ENCODE assay signal across 11 cellular contexts in genomic region chr11:128481135-128481534, GRCh38.
DNase-seq lines count a peak whose midpoint lies in the region; ATAC-seq and TF ChIP-seq lines count a peak whose summit lies in the region.
"Had no signal": no experiment of that assay in that cellular context is flagged by ENCODE, and none has a peak within 500 bp of the region (broad histone marks: within the 10 kb centered on the region; RNA-seq: fewer than 3 reads in every experiment).

No MANE protein-coding gene starts in this region.

- no peaks in the 10 kb centered on the region for H3K27me3 ChIP-seq in colonic mucosa

- no peak for ATAC-seq in GM19023 (IDR thresholded peaks at IDR 0.05; ENCODE audit: unreplicated experiment)
- no peak for ATAC-seq in GM18870 (IDR thresholded peaks at IDR 0.05; ENCODE audit: unreplicated experiment)

- H3K4me1 ChIP-seq in colonic mucosa: peaks cover 2% of the 10 kb centered on the region

- H3K9me3 ChIP-seq in colonic mucosa: no peaks in the 10 kb centered on the region

- intact Hi-C loops in colonic mucosa (cut with DNase I): loop anchor here (10.0 kb wide), 1 partner anchor 144 kb away; no protein-coding TSS in a partner anchor

- TF ChIP-seq CTCF in AG09309 (IDR thresholded peaks at IDR 0.05; ENCODE audit: control insufficient read depth, insufficient read depth, low read depth, low read length, missing control alignments): no peak
- no peak for TF ChIP-seq CTCF in colonic mucosa (IDR thresholded peaks at IDR 0.05)

- H3K9ac ChIP-seq in colonic mucosa (ENCODE audit: low read depth in 2 of 2, low read length in 2 of 2): no peak overlapping the region

- H3K4me3 ChIP-seq in AG09309 (ENCODE audit: control insufficient read depth, low read depth, low read length) (no peak overlapping the region), colonic mucosa (no peak overlapping the region)

- DNase-seq in AG09309 (ENCODE audit: low read depth) (peak; percentile 92), LHCN-M2 (ENCODE audit: low read depth) (peak; percentile 95), colonic mucosa (no peak), myocyte (ENCODE audit: low read depth) (peak; percentile 85), Kasumi-1 (lab: John Stamatoyannopoulos, UW) (no peak)
- DNase-seq in stimulated activated CD4-positive, alpha-beta T cell treated with anti-CD3 and anti-CD28 coated beads, Interleukin-2, amount 100 ng/mL, for 48 hours: no peak
- DNase-seq: activated CD4-positive, alpha-beta T cell treated with anti-CD3 and anti-CD28 coated beads, Interleukin-2, amount 50 U/mL, for 1 hour; NCI-H1694 treated with DMSO at 0.1 percent for 48 hours; stimulated activated CD4-positive, alpha-beta T cell treated with anti-CD3 and anti-CD28 coated beads, Interleukin-1b, Interleukin-23, amount 100 ng/mL, for 48 hours had no signal

- H3K36me3 ChIP-seq in colonic mucosa: peaks cover 11% of the 10 kb centered on the region

- peak overlapping the region; percentile 6 for H3K27ac ChIP-seq in colonic mucosa

Comparison
In these comparisons a context has a peak if more than half of its experiments do, and no peak if none do; other contexts are left out.
1. DNase-seq: peak in AG09309 (single experiment), LHCN-M2 (single experiment) and myocyte (single experiment); none in colonic mucosa (single experiment), stimulated activated CD4-positive, alpha-beta T cell treated with anti-CD3 and anti-CD28 coated beads, Interleukin-2, amount 100 ng/mL, for 48 hours (0 of 2) and Kasumi-1 (0 of 2).